In genomic region chr18:42828881-42829280, GRCh38 we compare ENCODE assay signal across 15 cellular contexts.
DNase-seq lines count a peak whose midpoint lies in the region; ATAC-seq and TF ChIP-seq lines count a peak whose summit lies in the region.
"Had no signal": no experiment of that assay in that cellular context is flagged by ENCODE, and none has a peak within 500 bp of the region (broad histone marks: within the 10 kb centered on the region; RNA-seq: fewer than 3 reads in every experiment).

No MANE protein-coding gene starts in this region.

- H3K27me3 Mint-ChIP-seq in Caco-2 (ENCODE audit: insufficient read depth, unreplicated experiment) = peaks cover 3% of the 10 kb centered on the region
- H3K27me3 Mint-ChIP-seq: CD4-positive, alpha-beta memory T cell had no signal

- H3K9ac ChIP-seq in smooth muscle cell (ENCODE audit: low read depth) = no peak overlapping the region

- H3K9me3 Mint-ChIP-seq in Caco-2 (ENCODE audit: unreplicated experiment) = no peaks in the 10 kb centered on the region

- H3K9me3 ChIP-seq in smooth muscle cell (replicated peaks; ENCODE audit: low read depth) (no peaks in the 10 kb centered on the region), Caco-2 (no peaks in the 10 kb centered on the region)
- H3K9me3 ChIP-seq: HAP-1 had no signal

- H3K27ac ChIP-seq in smooth muscle cell (ENCODE audit: low read depth) = no peak overlapping the region

- H3K27ac Mint-ChIP-seq in Caco-2 (ENCODE audit: unreplicated experiment) = no peak overlapping the region
- H3K27ac Mint-ChIP-seq: CD4-positive, alpha-beta memory T cell; HFFc6 had no signal

- H3K4me1 ChIP-seq in smooth muscle cell (ENCODE audit: low read depth) (no peaks in the 10 kb centered on the region), Caco-2 (no peaks in the 10 kb centered on the region)
- H3K4me1 ChIP-seq: HAP-1 had no signal

- no peaks in the 10 kb centered on the region for H4K20me1 ChIP-seq in smooth muscle cell (ENCODE audit: low read depth)

- no peak for ATAC-seq in HG03469 (IDR thresholded peaks at IDR 0.05; ENCODE audit: unreplicated experiment)

- intact Hi-C loops in Caco-2 (cut with micrococcal nuclease; ENCODE audit: unreplicated experiment) = no loop called here

- DNase-seq in NCI-H82 (lab: John Stamatoyannopoulos, UW) = peak; percentile 36
- DNase-seq in NCI-H82 treated with DMSO at 0.1 percent for 48 hours (lab: John Stamatoyannopoulos, UW; ENCODE audit: unreplicated experiment) = no peak
- peak; percentile 5 for DNase-seq in NCI-H2171 (lab: John Stamatoyannopoulos, UW)
- peak; percentile 89 for DNase-seq in NCI-H69 (lab: John Stamatoyannopoulos, UW)
- DNase-seq in smooth muscle cell (lab: John Stamatoyannopoulos, UW; ENCODE audit: unreplicated experiment) = no peak
- no peak for DNase-seq in Caco-2
- DNase-seq: CD4-positive, alpha-beta memory T cell; COR-L47; DMS79; EL; GF-D8; GOT3; HFFc6 had no signal

- BruUV-seq in Caco-2 (replicated peaks; lab: Mats Ljungman, UMichigan) = no TSS peak

- H2AFZ ChIP-seq in smooth muscle cell (ENCODE audit: low read depth) = peak overlapping the region; percentile 26

- H3K36me3 Mint-ChIP-seq in Caco-2 (ENCODE audit: insufficient read depth, unreplicated experiment) = no peaks in the 10 kb centered on the region
- H3K36me3 Mint-ChIP-seq: CD4-positive, alpha-beta memory T cell had no signal

- 97% methylated on average over 1 of the region's 1 CpG for WGBS in smooth muscle cell (ENCODE audit: low lambda C conversion rate)

- H3K36me3 ChIP-seq in smooth muscle cell (ENCODE audit: low read depth) (no peaks in the 10 kb centered on the region), Caco-2 (ENCODE audit: control insufficient read depth, insufficient read depth, low read length) (no peaks in the 10 kb centered on the region)
- H3K36me3 ChIP-seq: HAP-1 had no signal

- TF ChIP-seq CTCF in smooth muscle cell (IDR thresholded peaks at IDR 0.05; ENCODE audit: borderline replicate concordance, insufficient read depth, poor library complexity, severe bottlenecking) (no peak), Caco-2 (IDR thresholded peaks at IDR 0.05; ENCODE audit: insufficient read depth in 1 of 2, low read depth in 1 of 2, low read length in 1 of 2, severe bottlenecking in 1 of 2, unreplicated experiment in 1 of 2) (no peak)

- CTCF ChIA-PET in Caco-2 (lab: Charles Lee) = no interaction called here

- H3K27me3 ChIP-seq in smooth muscle cell (ENCODE audit: low read depth) (no peaks in the 10 kb centered on the region), Caco-2 (replicated peaks; ENCODE audit: control insufficient read depth, insufficient read depth, low read length) (no peaks in the 10 kb centered on the region)

- no peaks in the 10 kb centered on the region for H3K79me2 ChIP-seq in smooth muscle cell (ENCODE audit: low read depth)

- no peak overlapping the region for H3K4me3 Mint-ChIP-seq in Caco-2 (ENCODE audit: unreplicated experiment)
- H3K4me3 Mint-ChIP-seq: CD4-positive, alpha-beta memory T cell; HFFc6 had no signal

- H3F3A ChIP-seq in smooth muscle cell (ENCODE audit: low read depth) = no peaks in the 10 kb centered on the region

- POLR2A ChIA-PET in Caco-2 (lab: Charles Lee) = no interaction called here

- no peaks in the 10 kb centered on the region for H3K4me1 Mint-ChIP-seq in Caco-2 (ENCODE audit: low read depth, unreplicated experiment)
- H3K4me1 Mint-ChIP-seq: CD4-positive, alpha-beta memory T cell had no signal

- H3K4me3 ChIP-seq in smooth muscle cell (no peak overlapping the region), Caco-2 (ENCODE audit: low read depth, low read length) (no peak overlapping the region)
- H3K4me3 ChIP-seq: HAP-1 had no signal

- H3K4me2 ChIP-seq in smooth muscle cell = no peak overlapping the region

Comparison
In these comparisons a context has a peak if more than half of its experiments do, and no peak if none do; other contexts are left out.
1. DNase-seq: peak in NCI-H82 (single experiment), NCI-H2171 (single experiment) and NCI-H69 (single experiment); none in NCI-H82 treated with DMSO at 0.1 percent for 48 hours (single experiment), smooth muscle cell (single experiment) and Caco-2 (0 of 2).